8 cellular contexts compared by ENCODE assay signal in genomic region chr12:108562348-108563134, GRCh38. TPM values are rescaled to one million over a fixed set of nuclear protein-coding genes. Genes with fewer than 3 reads are reported as not detected.
A peak's percentile ranks its signal among the peaks of the same experiment; 100 is the strongest.
DNase-seq lines count a peak whose midpoint lies in the region; ATAC-seq and TF ChIP-seq lines count a peak whose summit lies in the region.

ISCU (plus strand) TSS chr12:108562596; CDS start chr12:108562623, 27 bp downstream.

- H3K27ac ChIP-seq in lung (ENCODE audit: low read depth in 1 of 2, low read length in 1 of 2): peak within 1 kb of the TSS; percentile 90 to 98

- no peaks in the 10 kb centered on the region for H3K27me3 ChIP-seq in lung (ENCODE audit: control insufficient read depth, insufficient read depth)

- H3K4me3 ChIP-seq in lung: peak within 1 kb of the TSS; percentile 96

- 0 to 1% methylated on average over 69 to 72 of the region's 72 CpGs for WGBS in lung, 2 donors

- peaks cover 10 to 21% of the 10 kb centered on the region in 2 donors for H3K36me3 ChIP-seq in lung (ENCODE audit: control insufficient read depth in 2 of 2, insufficient read depth in 2 of 2, low read length in 2 of 2)

- TF ChIP-seq CTCF in lung (IDR thresholded peaks at IDR 0.05; ENCODE audit: control extremely low read depth, extremely low read depth): no peak

- ATAC-seq in GM21360 (IDR thresholded peaks at IDR 0.05; ENCODE audit: unreplicated experiment) (peak; percentile 52), lung (ENCODE audit: insufficient read depth, low FRiP score) (peak; percentile 87)

- H3K4me1 ChIP-seq in lung (ENCODE audit: control insufficient read depth in 2 of 2, insufficient read depth in 2 of 2, low read length in 2 of 2): peaks cover 3 to 12% of the 10 kb centered on the region in 2 donors

- H3K9me3 ChIP-seq in lung (ENCODE audit: control insufficient read depth in 2 of 2, insufficient read depth in 1 of 2, low read length in 1 of 2): no peaks in the 10 kb centered on the region

- peak; percentile 99 for DNase-seq in COLO668 (lab: John Stamatoyannopoulos, UW; ENCODE audit: unreplicated experiment)
- DNase-seq in HT-29 (ENCODE audit: low spot score): peak; percentile 98
- DNase-seq in NK-92 treated with Interleukin-12 subunit alpha and Interleukin-12 subunit beta, amount 100 ng/mL, for 24 hours (lab: John Stamatoyannopoulos, UW): peak; percentile 94
- peak; percentile 100 for DNase-seq in activated CD8-positive, alpha-beta memory T cell treated with anti-CD3 and anti-CD28 coated beads for 24 hours
- peak; percentile 99 for DNase-seq in effector CD4-positive, alpha-beta T cell
- DNase-seq in lung (ENCODE audit: low spot score): peak; percentile 97
- peak; percentile 98 to 99 (median 98) for DNase-seq in stimulated activated CD4-positive, alpha-beta T cell treated with anti-CD3 and anti-CD28 coated beads, TNF-alpha, amount 100 ng/mL, for 24 hours (ENCODE audit: low read depth in 3 of 3)

RNA-seq across cellular contexts. Expression of gene ISCU, which starts in this region (rescaled TPM):
- total RNA-seq in HT-29 (2014; rRNA removed; shearing (Covaris generic)): 71.1 and 91.3 TPM in 2 replicates
- 10 to 100 TPM; 86.2 to 93.0 TPM for total RNA-seq in lung
- 100 to 1,000 TPM in 1 of 2 donors, 10 to 100 TPM in 1; 95.5 to 132 TPM for polyA plus RNA-seq in lung

Comparison
In these comparisons a context has a peak if more than half of its experiments do, and no peak if none do; other contexts are left out.
1. Peak in every context shown above with its lines: DNase-seq, ATAC-seq, H3K4me3 ChIP-seq and H3K27ac ChIP-seq.